ENCODE assay signal across 1 cellular context in the genomic region with DNA sequence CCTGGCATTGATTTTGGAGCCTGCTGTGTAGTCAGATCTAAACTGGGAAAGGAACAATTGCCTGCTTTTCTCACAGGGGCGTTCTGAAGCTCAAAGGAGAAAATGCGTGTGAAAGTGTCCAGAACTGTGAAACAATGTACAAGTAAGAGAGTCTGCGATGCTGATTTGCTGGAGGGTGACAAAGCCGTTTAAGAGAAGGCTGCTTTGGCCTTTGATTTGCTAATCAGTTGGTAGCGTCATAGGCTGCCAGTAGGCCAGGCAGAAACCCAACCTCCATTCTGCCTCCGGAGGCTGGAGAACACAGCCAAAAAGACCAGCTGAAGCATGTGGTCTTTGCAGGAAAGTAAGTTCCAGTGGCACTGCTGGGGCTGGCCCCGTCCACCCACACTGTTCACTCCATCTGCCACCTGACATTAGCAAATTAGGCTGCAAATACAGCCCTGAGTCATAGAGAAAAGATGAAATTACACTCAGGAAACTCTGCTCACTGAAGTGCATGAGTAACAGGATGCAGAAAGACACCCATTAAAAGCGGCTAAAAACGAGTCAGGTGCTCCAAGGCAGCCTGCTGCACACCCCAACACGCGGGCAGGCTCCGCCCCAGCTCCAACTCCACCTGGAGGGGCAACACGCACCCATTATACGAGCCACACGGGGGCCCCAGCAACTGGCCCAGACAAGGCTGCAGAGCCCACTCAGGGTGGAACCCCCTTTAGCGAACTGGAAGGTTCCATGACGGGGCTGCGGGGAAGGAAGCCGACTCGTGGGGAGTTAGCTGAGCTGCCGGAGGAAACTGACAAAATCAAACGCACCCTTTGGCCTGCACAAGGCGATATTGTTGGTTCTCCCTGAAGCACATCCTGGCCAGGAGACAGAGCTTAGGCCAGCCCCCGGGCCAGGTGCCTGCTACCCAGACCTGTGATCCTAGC.
TF ChIP-seq lines count a peak whose summit lies in the region.

No MANE protein-coding gene starts in this region.

TF ChIP-seq in H1, 55 proteins besides CTCF, POLR2A, EP300 and RAD21:
- peak; percentile 64 for TF ChIP-seq TAF1 (IDR thresholded peaks at IDR 0.05; ENCODE audit: low read depth, low read length)
- TF ChIP-seq POLR2AphosphoS5 (IDR thresholded peaks at IDR 0.05; ENCODE audit: low read depth, low read length) = 0 out of 2 replicates have a peak, but pooled peaks have one; percentile 46
- TF ChIP-seq SP1 (IDR thresholded peaks at IDR 0.05; ENCODE audit: low read depth, low read length) = 0 out of 2 replicates have a peak, but pooled peaks have one; percentile 21
- 0 out of 2 replicates have a peak, but pooled peaks have one; percentile 41 for TF ChIP-seq RBBP5 (IDR thresholded peaks at IDR 0.05; ENCODE audit: borderline replicate concordance, low read depth, low read length)
- TF ChIP-seq YY1 (IDR thresholded peaks at IDR 0.05; ENCODE audit: low read depth, low read length) = 0 out of 2 replicates have a peak, but pooled peaks have one; percentile 22
- peak; percentile 12 for TF ChIP-seq TAF7 (optimal IDR thresholded peaks at IDR 0.05; ENCODE audit: borderline replicate concordance, low read depth, low read length)
- TF ChIP-seq, protein P1, sequence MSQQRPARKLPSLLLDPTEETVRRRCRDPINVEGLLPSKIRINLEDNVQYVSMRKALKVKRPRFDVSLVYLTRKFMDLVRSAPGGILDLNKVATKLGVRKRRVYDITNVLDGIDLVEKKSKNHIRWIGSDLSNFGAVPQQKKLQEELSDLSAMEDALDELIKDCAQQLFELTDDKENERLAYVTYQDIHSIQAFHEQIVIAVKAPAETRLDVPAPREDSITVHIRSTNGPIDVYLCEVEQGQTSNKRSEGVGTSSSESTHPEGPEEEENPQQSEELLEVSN (IDR thresholded peaks at IDR 0.05) = peak; percentile 69
- TF ChIP-seq ASH2L (IDR thresholded peaks at IDR 0.05; ENCODE audit: low read length) = peak; percentile 81
- TF ChIP-seq CREB1 (IDR thresholded peaks at IDR 0.05) = peak; percentile 60
- TF ChIP-seq, protein P2, sequence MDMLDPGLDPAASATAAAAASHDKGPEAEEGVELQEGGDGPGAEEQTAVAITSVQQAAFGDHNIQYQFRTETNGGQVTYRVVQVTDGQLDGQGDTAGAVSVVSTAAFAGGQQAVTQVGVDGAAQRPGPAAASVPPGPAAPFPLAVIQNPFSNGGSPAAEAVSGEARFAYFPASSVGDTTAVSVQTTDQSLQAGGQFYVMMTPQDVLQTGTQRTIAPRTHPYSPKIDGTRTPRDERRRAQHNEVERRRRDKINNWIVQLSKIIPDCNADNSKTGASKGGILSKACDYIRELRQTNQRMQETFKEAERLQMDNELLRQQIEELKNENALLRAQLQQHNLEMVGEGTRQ (IDR thresholded peaks at IDR 0.05; ENCODE audit: low read length) = no peak
- TF ChIP-seq EGR1 (IDR thresholded peaks at IDR 0.05; ENCODE audit: borderline replicate concordance, low read depth, low read length) = no peak
- no peak for TF ChIP-seq RXRA (IDR thresholded peaks at IDR 0.05; ENCODE audit: insufficient read depth, low read depth, low read length)
